Comparison of ENCODE assay signal across 1 cellular context in genomic region chr10:43304079-43304686, GRCh38.
TF ChIP-seq lines count a peak whose summit lies in the region.

No MANE protein-coding gene starts in this region.

TF ChIP-seq in IMR-90, 13 proteins besides CTCF, POLR2A, EP300 and RAD21 (continued from another document):
- TF ChIP-seq USF2 (IDR thresholded peaks at IDR 0.05; ENCODE audit: low read depth, low read length) (no peak), MAZ (IDR thresholded peaks at IDR 0.05; ENCODE audit: borderline replicate concordance, low read depth, low read length) (no peak)
